ENCODE assay signal across 1 cellular context in the genomic region with DNA sequence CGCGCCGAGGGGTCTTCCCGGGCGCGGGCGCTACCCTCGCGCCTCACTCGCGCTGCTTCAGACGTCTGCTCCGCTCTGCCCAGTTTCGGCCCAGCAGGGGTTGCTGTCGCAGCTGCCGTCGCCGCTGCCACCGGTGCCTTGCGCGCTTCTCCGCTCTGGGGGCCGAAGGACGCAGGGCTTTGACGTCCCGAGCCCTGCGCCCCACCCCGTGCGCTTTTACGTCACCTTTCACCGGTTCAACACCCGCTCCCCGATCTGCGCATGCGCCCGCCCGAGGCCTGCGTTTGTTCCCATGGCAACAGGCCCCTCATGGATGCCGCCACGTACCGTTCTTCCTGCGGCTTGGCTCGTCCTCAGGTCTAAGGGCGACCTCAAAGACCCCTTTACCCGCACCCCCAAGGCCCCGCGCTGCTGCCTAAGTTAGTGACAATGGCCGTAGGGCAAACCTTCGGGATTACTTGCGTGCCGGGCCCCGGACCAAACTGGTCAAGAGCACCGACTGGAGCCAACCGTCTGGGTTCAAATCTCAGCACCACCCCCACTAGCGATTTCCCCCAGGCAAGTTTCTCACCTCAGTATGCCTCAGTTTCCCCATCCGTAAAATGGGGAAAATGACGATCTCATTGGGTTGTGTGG.
TF ChIP-seq lines count a peak whose summit lies in the region.

No MANE protein-coding gene starts in this region.

TF ChIP-seq in WTC11, 78 proteins besides CTCF, POLR2A, EP300 and RAD21 (continued from another document):
- TF ChIP-seq, protein P1, sequence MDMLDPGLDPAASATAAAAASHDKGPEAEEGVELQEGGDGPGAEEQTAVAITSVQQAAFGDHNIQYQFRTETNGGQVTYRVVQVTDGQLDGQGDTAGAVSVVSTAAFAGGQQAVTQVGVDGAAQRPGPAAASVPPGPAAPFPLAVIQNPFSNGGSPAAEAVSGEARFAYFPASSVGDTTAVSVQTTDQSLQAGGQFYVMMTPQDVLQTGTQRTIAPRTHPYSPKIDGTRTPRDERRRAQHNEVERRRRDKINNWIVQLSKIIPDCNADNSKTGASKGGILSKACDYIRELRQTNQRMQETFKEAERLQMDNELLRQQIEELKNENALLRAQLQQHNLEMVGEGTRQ (CRISPR knock-in tag; IDR thresholded peaks at IDR 0.05) = peak; percentile 53; the same call in 1 of the 2 replicates
- no peak for TF ChIP-seq CBFB (CRISPR knock-in tag; IDR thresholded peaks at IDR 0.05; ENCODE audit: low read depth)
- TF ChIP-seq, protein P2, sequence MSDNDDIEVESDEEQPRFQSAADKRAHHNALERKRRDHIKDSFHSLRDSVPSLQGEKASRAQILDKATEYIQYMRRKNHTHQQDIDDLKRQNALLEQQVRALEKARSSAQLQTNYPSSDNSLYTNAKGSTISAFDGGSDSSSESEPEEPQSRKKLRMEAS (CRISPR knock-in tag; IDR thresholded peaks at IDR 0.05) = peak; percentile 56
- TF ChIP-seq, protein P3, sequence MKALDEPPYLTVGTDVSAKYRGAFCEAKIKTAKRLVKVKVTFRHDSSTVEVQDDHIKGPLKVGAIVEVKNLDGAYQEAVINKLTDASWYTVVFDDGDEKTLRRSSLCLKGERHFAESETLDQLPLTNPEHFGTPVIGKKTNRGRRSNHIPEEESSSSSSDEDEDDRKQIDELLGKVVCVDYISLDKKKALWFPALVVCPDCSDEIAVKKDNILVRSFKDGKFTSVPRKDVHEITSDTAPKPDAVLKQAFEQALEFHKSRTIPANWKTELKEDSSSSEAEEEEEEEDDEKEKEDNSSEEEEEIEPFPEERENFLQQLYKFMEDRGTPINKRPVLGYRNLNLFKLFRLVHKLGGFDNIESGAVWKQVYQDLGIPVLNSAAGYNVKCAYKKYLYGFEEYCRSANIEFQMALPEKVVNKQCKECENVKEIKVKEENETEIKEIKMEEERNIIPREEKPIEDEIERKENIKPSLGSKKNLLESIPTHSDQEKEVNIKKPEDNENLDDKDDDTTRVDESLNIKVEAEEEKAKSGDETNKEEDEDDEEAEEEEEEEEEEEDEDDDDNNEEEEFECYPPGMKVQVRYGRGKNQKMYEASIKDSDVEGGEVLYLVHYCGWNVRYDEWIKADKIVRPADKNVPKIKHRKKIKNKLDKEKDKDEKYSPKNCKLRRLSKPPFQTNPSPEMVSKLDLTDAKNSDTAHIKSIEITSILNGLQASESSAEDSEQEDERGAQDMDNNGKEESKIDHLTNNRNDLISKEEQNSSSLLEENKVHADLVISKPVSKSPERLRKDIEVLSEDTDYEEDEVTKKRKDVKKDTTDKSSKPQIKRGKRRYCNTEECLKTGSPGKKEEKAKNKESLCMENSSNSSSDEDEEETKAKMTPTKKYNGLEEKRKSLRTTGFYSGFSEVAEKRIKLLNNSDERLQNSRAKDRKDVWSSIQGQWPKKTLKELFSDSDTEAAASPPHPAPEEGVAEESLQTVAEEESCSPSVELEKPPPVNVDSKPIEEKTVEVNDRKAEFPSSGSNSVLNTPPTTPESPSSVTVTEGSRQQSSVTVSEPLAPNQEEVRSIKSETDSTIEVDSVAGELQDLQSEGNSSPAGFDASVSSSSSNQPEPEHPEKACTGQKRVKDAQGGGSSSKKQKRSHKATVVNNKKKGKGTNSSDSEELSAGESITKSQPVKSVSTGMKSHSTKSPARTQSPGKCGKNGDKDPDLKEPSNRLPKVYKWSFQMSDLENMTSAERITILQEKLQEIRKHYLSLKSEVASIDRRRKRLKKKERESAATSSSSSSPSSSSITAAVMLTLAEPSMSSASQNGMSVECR (CRISPR knock-in tag; IDR thresholded peaks at IDR 0.05; ENCODE audit: borderline replicate concordance) = peak; percentile 85; the same call in 1 of the 2 replicates
- 0 out of 2 replicates have a peak, but pooled peaks have one; percentile 30 for TF ChIP-seq FOXP1 (CRISPR knock-in tag; IDR thresholded peaks at IDR 0.05; ENCODE audit: borderline replicate concordance)
- TF ChIP-seq SOX15 (CRISPR knock-in tag; IDR thresholded peaks at IDR 0.05) = no peak
- TF ChIP-seq ESRRA (CRISPR knock-in tag; IDR thresholded peaks at IDR 0.05; ENCODE audit: borderline replicate concordance) = 0 out of 2 replicates have a peak, but pooled peaks have one; percentile 75
- no peak for TF ChIP-seq ZNF138 (CRISPR knock-in tag; conservative IDR thresholded peaks at IDR 0.05)
- no peak for TF ChIP-seq ZNF219 (CRISPR knock-in tag; IDR thresholded peaks at IDR 0.05; ENCODE audit: borderline replicate concordance)
- peak; percentile 91 for TF ChIP-seq CREM (CRISPR knock-in tag; IDR thresholded peaks at IDR 0.05)
- TF ChIP-seq NR3C1 (CRISPR knock-in tag; conservative IDR thresholded peaks at IDR 0.05; ENCODE audit: low read depth) = no peak
- TF ChIP-seq FOXJ3 (CRISPR knock-in tag; IDR thresholded peaks at IDR 0.05; ENCODE audit: borderline replicate concordance) = no peak
- no peak for TF ChIP-seq ZNF263 (CRISPR knock-in tag; IDR thresholded peaks at IDR 0.05; ENCODE audit: low read depth)
- no peak for TF ChIP-seq NFE2L1 (CRISPR knock-in tag; IDR thresholded peaks at IDR 0.05)
- peak; percentile 65 for TF ChIP-seq GABPB1 (CRISPR knock-in tag; IDR thresholded peaks at IDR 0.05)
- TF ChIP-seq SMAD4 (CRISPR knock-in tag; IDR thresholded peaks at IDR 0.05) = no peak
- TF ChIP-seq, protein P4, sequence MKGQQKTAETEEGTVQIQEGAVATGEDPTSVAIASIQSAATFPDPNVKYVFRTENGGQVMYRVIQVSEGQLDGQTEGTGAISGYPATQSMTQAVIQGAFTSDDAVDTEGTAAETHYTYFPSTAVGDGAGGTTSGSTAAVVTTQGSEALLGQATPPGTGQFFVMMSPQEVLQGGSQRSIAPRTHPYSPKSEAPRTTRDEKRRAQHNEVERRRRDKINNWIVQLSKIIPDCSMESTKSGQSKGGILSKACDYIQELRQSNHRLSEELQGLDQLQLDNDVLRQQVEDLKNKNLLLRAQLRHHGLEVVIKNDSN (CRISPR knock-in tag; IDR thresholded peaks at IDR 0.05) = peak; percentile 58; the same call in 1 of the 2 replicates
- TF ChIP-seq NR2C2 (CRISPR knock-in tag; IDR thresholded peaks at IDR 0.05) = no peak
